8 cellular contexts compared by ENCODE assay signal in genomic region chr6:89829591-89830384, GRCh38. TPM values are rescaled to one million over a fixed set of nuclear protein-coding genes. Genes with fewer than 3 reads are reported as not detected.
DNase-seq lines count a peak whose midpoint lies in the region; ATAC-seq and TF ChIP-seq lines count a peak whose summit lies in the region.

TSS of gene CASP8AP2 (plus strand) at chr6:89829880.

- peak within 1 kb of the TSS; percentile 99 for H3K4me3 Mint-ChIP-seq in activated B cell treated with CpG ODN at 0.5 μM for 24 hours

- H3K4me1 Mint-ChIP-seq in activated B cell treated with CpG ODN at 0.5 μM for 24 hours, result peaks cover 37% of the 10 kb centered on the region

- CTCF ChIA-PET in activated B cell treated with CpG ODN at 0.5 μM for 24 hours (lab: Charles Lee), result interaction anchor here (0.7 to 1.7 kb wide), 3 partner anchors 10 to 649 kb away, joined by 4 to 16 read pairs (median 5); partner anchors contain the start of gene MDN1

- in situ Hi-C loops in GM18951 (cut with MboI; ENCODE audit: low sequenced_read_pairs, unreplicated experiment), result no loop called here

- no peak for TF ChIP-seq CTCF in activated B cell treated with CpG ODN at 0.5 μM for 24 hours (IDR thresholded peaks at IDR 0.05)

- peak within 1 kb of the TSS; percentile 96 for H3K27ac Mint-ChIP-seq in activated B cell treated with CpG ODN at 0.5 μM for 24 hours

- no peaks in the 10 kb centered on the region for H3K9me3 Mint-ChIP-seq in activated B cell treated with CpG ODN at 0.5 μM for 24 hours

- POLR2A ChIA-PET in activated B cell treated with CpG ODN at 0.5 μM for 24 hours (lab: Charles Lee), result interaction anchor here (0.5 to 4.0 kb wide), 15 partner anchors 7 to 957 kb away, joined by 3 to 87 read pairs (median 4); partner anchors contain the start of genes LYRM2, MDN1, PNRC1 and RNGTT

- intact Hi-C loops in activated B cell treated with CpG ODN at 0.5 μM for 24 hours (cut with micrococcal nuclease), result loop anchor here (1.0 to 10.0 kb wide), 10 partner anchors 10 to 867 kb away; partner anchors contain the start of genes LYRM2, MAP3K7, MDN1 and RNGTT

- TF ChIP-seq POLR2A in GM18951 (IDR thresholded peaks at IDR 0.05; ENCODE audit: extremely low read depth, insufficient read depth, insufficient read length), result peak; percentile 71

- DNase-seq in AG08395 (ENCODE audit: low spot score), result peak; percentile 98
- DNase-seq in NCI-H345 (lab: John Stamatoyannopoulos, UW), result peak; percentile 99
- DNase-seq in activated B cell treated with CpG ODN at 0.5 μM for 24 hours, result peak; percentile 76
- DNase-seq in central memory CD4-positive, alpha-beta T cell, result peak; percentile 97
- DNase-seq in iris pigment epithelial cell (ENCODE audit: low read depth), result peak; percentile 99
- peak; percentile 88 for DNase-seq in stimulated activated CD4-positive, alpha-beta T cell treated with anti-CD3 and anti-CD28 coated beads, Interleukin-12 subunit alpha, Interleukin-12 subunit beta, amount 100 ng/mL, for 4 hours

- no peaks in the 10 kb centered on the region for H3K27me3 Mint-ChIP-seq in activated B cell treated with CpG ODN at 0.5 μM for 24 hours

- peaks cover 26% of the 10 kb centered on the region for H3K36me3 Mint-ChIP-seq in activated B cell treated with CpG ODN at 0.5 μM for 24 hours (ENCODE audit: low read depth)

- ATAC-seq in HG03196 (IDR thresholded peaks at IDR 0.05; ENCODE audit: unreplicated experiment), result peak; percentile 99
- ATAC-seq in activated B cell treated with CpG ODN at 0.5 μM for 24 hours (ENCODE audit: low read depth), result peak; percentile 93

RNA-seq across cellular contexts. Expression of gene CASP8AP2, which starts in this region (rescaled TPM):
- 17.1 and 17.8 TPM in 2 replicates for total RNA-seq in activated B cell treated with CpG ODN at 0.5 μM for 24 hours

Comparison
In these comparisons a context has a peak if more than half of its experiments do, and no peak if none do; other contexts are left out.
1. Peak in every context shown above with its lines: DNase-seq and ATAC-seq.